In genomic region chr12:50537538-50537919, GRCh38 we compare ENCODE assay signal across 12 cellular contexts. TPM values are rescaled to one million over a fixed set of nuclear protein-coding genes. Genes with fewer than 3 reads are reported as not detected.
DNase-seq lines count a peak whose midpoint lies in the region; ATAC-seq, FAIRE-seq and TF ChIP-seq lines count a peak whose summit lies in the region.
"Had no signal": no experiment of that assay in that cellular context is flagged by ENCODE, and none has a peak within 500 bp of the region (broad histone marks: within the 10 kb centered on the region; RNA-seq: fewer than 3 reads in every experiment).

No MANE protein-coding gene starts in this region.

- H3K4me1 ChIP-seq in K562 (replicated peaks in 1 of 2; ENCODE audit: control insufficient read depth in 2 of 2, insufficient read depth in 2 of 2, low read length in 2 of 2) (peaks cover 9 to 25% of the 10 kb centered on the region in 2 experiments; a peak in 3 of 5 replicates), neural progenitor cell (peaks cover 27% of the 10 kb centered on the region)

- H3K27me3 ChIP-seq in K562 (ENCODE audit: control insufficient read depth in 2 of 2, insufficient read depth in 2 of 2, low read length in 2 of 2), result no peaks in the 10 kb centered on the region
- H3K27me3 ChIP-seq in neural progenitor cell, result no peaks in the 10 kb centered on the region

- H3K4me3 Mint-ChIP-seq in neural progenitor cell, result no peak overlapping the region
- H3K4me3 Mint-ChIP-seq: activated CD8-positive, alpha-beta memory T cell treated with anti-CD3 and anti-CD28 coated beads, Interleukin-2, amount 10 ng/mL, durations not matched to agents 7 days and 5 days; natural killer cell had no signal

- DNase-seq in DMS53 (lab: John Stamatoyannopoulos, UW) (peak; percentile 43), DMS53 treated with DMSO at 0.1 percent for 48 hours (lab: John Stamatoyannopoulos, UW; ENCODE audit: unreplicated experiment) (no peak), M059J (ENCODE audit: low read depth) (peak; percentile 87), K562 (ENCODE audit: extremely low read depth in 1 of 4, low spot score in 3 of 4) (no peak), neural progenitor cell (ENCODE audit: low spot score) (peak; percentile 18), GM13976 (ENCODE audit: low spot score) (no peak), mucosa of gallbladder (ENCODE audit: low spot score) (no peak)
- DNase-seq: activated CD8-positive, alpha-beta memory T cell treated with anti-CD3 and anti-CD28 coated beads, Interleukin-2, amount 10 ng/mL, durations not matched to agents 7 days and 5 days; natural killer cell; NCI-H446 treated with DMSO at 0.1 percent for 48 hours had no signal

- 50% methylated on average over 1 of the region's 1 CpG for WGBS in K562 (ENCODE audit: insufficient coverage, low coverage, missing lambda C conversion rate)

- no peaks in the 10 kb centered on the region for H3K9me3 Mint-ChIP-seq in neural progenitor cell
- H3K9me3 Mint-ChIP-seq: natural killer cell had no signal

- TF ChIP-seq EP300 in K562 (IDR thresholded peaks at IDR 0.05; ENCODE audit: low read length), result no peak

- BruUV-seq in K562 (replicated peaks; lab: Mats Ljungman, UMichigan), result no TSS peak

- POLR2A ChIA-PET in K562 (lab: Yijun Ruan, JAX), result interaction anchor here (0.7 to 2.2 kb wide), 6 partner anchors 8 to 77 kb away, joined by 3 to 9 read pairs (median 4); no protein-coding TSS in a partner anchor

- TF ChIP-seq POLR2A in K562 (conservative IDR thresholded peaks at IDR 0.05), result no peak

- H2AFZ ChIP-seq in K562 (ENCODE audit: low read depth, low read length), result no peak overlapping the region
- no peak overlapping the region for H2AFZ ChIP-seq in neural progenitor cell (replicated peaks)

- H3F3A ChIP-seq in neural progenitor cell (ENCODE audit: low read depth), result peaks cover 23% of the 10 kb centered on the region

- no peaks in the 10 kb centered on the region for H3K27me3 Mint-ChIP-seq in neural progenitor cell (ENCODE audit: insufficient read depth, low read depth)
- H3K27me3 Mint-ChIP-seq: activated CD8-positive, alpha-beta memory T cell treated with anti-CD3 and anti-CD28 coated beads, Interleukin-2, amount 10 ng/mL, durations not matched to agents 7 days and 5 days had no signal

- no peak for TF ChIP-seq CTCF in K562 (IDR thresholded peaks at IDR 0.05 in 2 of 3, conservative IDR thresholded peaks at IDR 0.05 in 1 of 3; ENCODE audit: insufficient read depth in 2 of 3, low read depth in 1 of 3, low read length in 3 of 3)
- no peak for TF ChIP-seq CTCF in neural progenitor cell (IDR thresholded peaks at IDR 0.05)
- no peak for TF ChIP-seq CTCF in GM13976 (IDR thresholded peaks at IDR 0.05; ENCODE audit: borderline replicate concordance, control extremely low read depth, extremely low read depth, insufficient read depth, missing control alignments)

- H3K79me2 ChIP-seq in K562 (ENCODE audit: control insufficient read depth, insufficient read depth, low read length) (peaks cover 52% of the 10 kb centered on the region), neural progenitor cell (ENCODE audit: low read depth) (peaks cover 67% of the 10 kb centered on the region)

- H4K20me1 ChIP-seq in K562 (replicated peaks; ENCODE audit: control insufficient read depth, insufficient read depth, low read length) (no peaks in the 10 kb centered on the region), neural progenitor cell (ENCODE audit: low read depth) (peaks cover 31% of the 10 kb centered on the region)

- peaks cover 7% of the 10 kb centered on the region for H3K4me1 Mint-ChIP-seq in neural progenitor cell

- ATAC-seq in K562, result peak; percentile 32; the same call in 2 of the 3 replicates
- no peak for ATAC-seq in HG02973 (IDR thresholded peaks at IDR 0.05; ENCODE audit: unreplicated experiment)
- ATAC-seq: activated CD8-positive, alpha-beta memory T cell treated with anti-CD3 and anti-CD28 coated beads, Interleukin-2, amount 10 ng/mL, durations not matched to agents 7 days and 5 days; natural killer cell had no signal

- intact Hi-C loops in K562 (cut with micrococcal nuclease), result no loop called here

- in situ Hi-C loops in K562 (cut with MboI), result no loop called here
- in situ Hi-C loops in GM13976 (cut with MboI; ENCODE audit: low sequenced_read_pairs, unreplicated experiment), result no loop called here

- H3K36me3 ChIP-seq in K562 (ENCODE audit: control insufficient read depth, insufficient read depth, low read length), result peaks cover 7% of the 10 kb centered on the region; the same call in 1 of the 3 replicates
- H3K36me3 ChIP-seq in neural progenitor cell, result no peaks in the 10 kb centered on the region

- TF ChIP-seq RAD21 in K562 (CRISPR knock-in tag; conservative IDR thresholded peaks at IDR 0.05 in 1 of 2, IDR thresholded peaks at IDR 0.05 in 1 of 2), result no peak

- H3K9ac ChIP-seq in K562 (ENCODE audit: insufficient read depth in 1 of 2, low read depth in 2 of 2, low read length in 2 of 2) (no peak overlapping the region), neural progenitor cell (no peak overlapping the region)

- H3K4me3 ChIP-seq in K562, result no peak overlapping the region
- H3K4me3 ChIP-seq in neural progenitor cell, result no peak overlapping the region

- peaks cover 4% of the 10 kb centered on the region for H3K36me3 Mint-ChIP-seq in neural progenitor cell
- H3K36me3 Mint-ChIP-seq: natural killer cell had no signal

- no peak overlapping the region for H3K27ac Mint-ChIP-seq in neural progenitor cell

- no peaks in the 10 kb centered on the region for H3K9me3 ChIP-seq in K562 (replicated peaks; ENCODE audit: control insufficient read depth, insufficient read depth, low read depth, low read length)
- no peaks in the 10 kb centered on the region for H3K9me3 ChIP-seq in neural progenitor cell (ENCODE audit: low read depth)

- FAIRE-seq in K562 (lab: Jason Lieb, UNC), result no peak
- FAIRE-seq: A204.1 had no signal

- no peaks in the 10 kb centered on the region for H3K9me1 ChIP-seq in K562 (ENCODE audit: control insufficient read depth, insufficient read depth, low read length)

- H3K4me2 ChIP-seq in K562 (ENCODE audit: insufficient read depth, low read length), result no peak overlapping the region; the same call in 1 of the 2 replicates
- H3K4me2 ChIP-seq in neural progenitor cell, result peak overlapping the region; percentile 57

- H3K27ac ChIP-seq in K562 (ENCODE audit: extremely low read depth, low read depth, low read length), result peak overlapping the region; percentile 2; the same call in 1 of the 3 replicates
- H3K27ac ChIP-seq in neural progenitor cell, result peak overlapping the region; percentile 80

- CTCF ChIA-PET in K562 (lab: Yijun Ruan, JAX; ENCODE audit: low intra/inter-chr PET ratio), result no interaction called here

TF ChIP-seq in K562, 482 proteins besides CTCF, POLR2A, EP300 and RAD21 (continues in another document):
- no peak for TF ChIP-seq PBX2 (CRISPR knock-in tag; IDR thresholded peaks at IDR 0.05; ENCODE audit: low read depth)
- TF ChIP-seq PBX2 (tag; conservative IDR thresholded peaks at IDR 0.05; ENCODE audit: low read depth), result peak; percentile 81
- no peak for TF ChIP-seq PURB (CRISPR knock-in tag; IDR thresholded peaks at IDR 0.05; ENCODE audit: low read depth)
- TF ChIP-seq ZNF77 (CRISPR knock-in tag; IDR thresholded peaks at IDR 0.05), result no peak

RNA-seq across cellular contexts. Expression of gene DIP2B, which starts 32.7 kb away (rescaled TPM):
- 12.3 and 22.0 TPM in 2 replicates for total RNA-seq in M059J (2014; rRNA removed; shearing (Covaris generic))
- total RNA-seq in K562 (2011; cell fraction: chromatin; rRNA removed; ENCODE audit: low replicate concordance), result 38.9 and 51.6 TPM in 2 replicates
- 22.5 and 24.8 TPM in 2 replicates for total RNA-seq in K562 (2011; cell fraction: nucleolus; rRNA removed)
- 29.4 and 38.1 TPM in 2 replicates for total RNA-seq in K562 (2011; cell fraction: nucleoplasm; rRNA removed)
- total RNA-seq in K562 (2014; rRNA removed) (12.1 and 14.8 TPM in 2 replicates), K562 (2014; rRNA removed; fragmentation: Illumina TruSeq; extraction: Trizol) (18.8 and 21.2 TPM in 2 replicates), K562 (2015; rRNA removed; fragmentation: Illumina TruSeq; extraction: Trizol) (19.9 and 20.3 TPM in 2 replicates), K562 (2021) (22.9 and 23.7 TPM in 2 replicates), neural progenitor cell (ENCODE audit: low replicate concordance) (37.1 and 37.4 TPM in 2 replicates), mucosa of gallbladder (23.1 TPM)
- polyA plus RNA-seq in K562 (2011; rRNA removed) (20.5 and 26.1 TPM in 2 replicates), K562 (2014; fragmentation: Illumina TruSeq; extraction: Trizol) (18.8 and 21.0 TPM in 2 replicates), K562 (2014; fragmentation: Nextera tagmentation; extraction: Ambion mirVana) (1 to 10 TPM; 4.6 to 5.8 TPM), K562 (2014; rRNA removed) (11.7 and 13.4 TPM in 2 replicates)
- polyA plus RNA-seq in K562 (2011; cell fraction: cytosol; rRNA removed), result 16.1 and 18.2 TPM in 2 replicates
- polyA plus RNA-seq in K562 (2011; cell fraction: nucleus; rRNA removed), result 24.1 and 27.3 TPM in 2 replicates
- 13.5 and 14.8 TPM in 2 replicates for polyA plus RNA-seq in K562 (2012)
- polyA minus RNA-seq in K562 (2011; rRNA and poly(A)+ RNA removed), result 57.9 and 67.7 TPM in 2 replicates
- polyA minus RNA-seq in K562 (2011; cell fraction: cytosol; rRNA and poly(A)+ RNA removed), result 28.2 and 36.9 TPM in 2 replicates
- polyA minus RNA-seq in K562 (2011; cell fraction: nucleus; rRNA and poly(A)+ RNA removed), result 20.7 and 28.9 TPM in 2 replicates

Comparison
In these comparisons a context has a peak if more than half of its experiments do, and no peak if none do; other contexts are left out.
1. DNase-seq: peak in DMS53 (single experiment), M059J (single experiment) and neural progenitor cell (single experiment); none in DMS53 treated with DMSO at 0.1 percent for 48 hours (single experiment), K562 (0 of 4), GM13976 (single experiment) and mucosa of gallbladder (single experiment).